In genomic region chr1:192158181-192158580, GRCh38 we compare ENCODE assay signal across 8 cellular contexts. TPM values are rescaled to one million over a fixed set of nuclear protein-coding genes. Genes with fewer than 3 reads are reported as not detected.
DNase-seq lines count a peak whose midpoint lies in the region; ATAC-seq and TF ChIP-seq lines count a peak whose summit lies in the region.

Gene RGS18, plus strand, starts transcription at chr1:192158462. Its CDS starts 176 bp downstream, at chr1:192158638.

- no peak within 1 kb of the TSS for H3K27ac ChIP-seq in substantia nigra (ENCODE audit: low read depth, low read length, poor library complexity, severe bottlenecking)

- peak within 1 kb of the TSS; percentile 24 for H3K4me3 Mint-ChIP-seq in T-helper 2 cell treated with Interferon-gamma antibody and Interleukin-4, amounts not matched to agents 5 μg/mL and 100 μg/mL, for 36 hours
- no peak within 1 kb of the TSS for H3K4me3 Mint-ChIP-seq in progenitor cell of endocrine pancreas (ENCODE audit: low read depth)

- no peak within 1 kb of the TSS for H3K4me3 ChIP-seq in skeletal muscle cell (ENCODE audit: low read depth, low read length)

- H3K27ac Mint-ChIP-seq in T-helper 2 cell treated with Interferon-gamma antibody and Interleukin-4, amounts not matched to agents 5 μg/mL and 100 μg/mL, for 36 hours: no peak within 1 kb of the TSS
- no peak within 1 kb of the TSS for H3K27ac Mint-ChIP-seq in progenitor cell of endocrine pancreas

- TF ChIP-seq CTCF in progenitor cell of endocrine pancreas (IDR thresholded peaks at IDR 0.05; ENCODE audit: unreplicated experiment): no peak

- peaks cover 6% of the 10 kb centered on the region for H3K4me1 Mint-ChIP-seq in T-helper 2 cell treated with Interferon-gamma antibody and Interleukin-4, amounts not matched to agents 5 μg/mL and 100 μg/mL, for 36 hours (ENCODE audit: low read depth)
- H3K4me1 Mint-ChIP-seq in progenitor cell of endocrine pancreas (ENCODE audit: low read depth): peaks cover 1% of the 10 kb centered on the region

- H3K27me3 Mint-ChIP-seq in T-helper 2 cell treated with Interferon-gamma antibody and Interleukin-4, amounts not matched to agents 5 μg/mL and 100 μg/mL, for 36 hours (ENCODE audit: low read depth): no peaks in the 10 kb centered on the region
- H3K27me3 Mint-ChIP-seq in progenitor cell of endocrine pancreas: no peaks in the 10 kb centered on the region

- H3K9me3 Mint-ChIP-seq in T-helper 2 cell treated with Interferon-gamma antibody and Interleukin-4, amounts not matched to agents 5 μg/mL and 100 μg/mL, for 36 hours: peaks cover 6% of the 10 kb centered on the region
- H3K9me3 Mint-ChIP-seq in progenitor cell of endocrine pancreas (ENCODE audit: low read depth): no peaks in the 10 kb centered on the region

- no peak for DNase-seq in T-helper 2 cell treated with Interferon-gamma antibody and Interleukin-4, amounts not matched to agents 5 μg/mL and 100 μg/mL, for 36 hours (ENCODE audit: low spot score)
- DNase-seq in skeletal muscle cell (ENCODE audit: low read depth): peak; percentile 16
- no peak for DNase-seq in NCI-H1930 (lab: John Stamatoyannopoulos, UW)
- no peak for DNase-seq in NCI-H1417 (lab: John Stamatoyannopoulos, UW)
- DNase-seq in progenitor cell of endocrine pancreas (ENCODE audit: low spot score, unreplicated experiment): no peak
- DNase-seq in substantia nigra (lab: John Stamatoyannopoulos, UW): no peak

- no peaks in the 10 kb centered on the region for H3K36me3 Mint-ChIP-seq in T-helper 2 cell treated with Interferon-gamma antibody and Interleukin-4, amounts not matched to agents 5 μg/mL and 100 μg/mL, for 36 hours (ENCODE audit: low read depth)
- H3K36me3 Mint-ChIP-seq in progenitor cell of endocrine pancreas (ENCODE audit: insufficient read depth): no peaks in the 10 kb centered on the region

- peak; percentile 83 for ATAC-seq in GM19395 (IDR thresholded peaks at IDR 0.05; ENCODE audit: unreplicated experiment)
- ATAC-seq in HG03095 (IDR thresholded peaks at IDR 0.05; ENCODE audit: unreplicated experiment): peak; percentile 68

RNA-seq across cellular contexts. Expression of gene RGS18, which starts in this region (rescaled TPM):
- total RNA-seq in progenitor cell of endocrine pancreas: not detected in 2 replicates
